15 cellular contexts compared by ENCODE assay signal in the genomic region with DNA sequence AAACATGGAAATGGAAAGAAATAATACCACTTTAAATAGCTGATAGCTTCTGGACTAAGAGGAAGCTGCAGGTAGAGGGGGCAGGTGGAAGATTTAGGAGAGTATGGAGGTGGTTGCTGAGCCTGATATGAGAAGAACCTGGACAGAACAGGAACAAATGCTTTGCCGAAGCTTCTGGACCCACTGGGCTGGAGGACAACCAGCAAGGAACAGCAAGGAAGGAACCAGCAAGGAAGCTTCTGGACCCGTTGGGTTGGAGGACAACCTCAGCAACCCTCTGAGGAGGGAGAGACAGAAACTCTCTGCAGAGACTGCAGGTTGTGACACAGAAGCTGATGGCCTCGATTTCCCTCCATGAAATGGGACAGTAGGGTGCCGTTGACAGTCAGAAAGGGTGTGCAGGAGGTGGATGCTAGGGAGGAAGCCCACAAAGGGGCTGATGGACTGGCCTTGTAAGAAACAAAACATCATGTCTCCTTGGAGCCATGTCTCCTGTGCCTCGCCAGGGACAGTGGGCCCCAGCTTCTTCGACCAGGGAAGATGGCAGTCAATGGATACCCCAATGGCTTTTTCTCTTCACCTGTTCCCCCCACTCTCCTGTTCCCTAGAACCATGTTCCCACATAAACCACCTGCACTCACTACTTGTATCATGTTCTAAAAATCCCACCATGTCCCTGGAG. TPM values are rescaled to one million over a fixed set of nuclear protein-coding genes. Genes with fewer than 3 reads are reported as not detected.
DNase-seq lines count a peak whose midpoint lies in the region; ATAC-seq lines count a peak whose summit lies in the region.
"Had no signal": no experiment of that assay in that cellular context is flagged by ENCODE, and none has a peak within 500 bp of the region (broad histone marks: within the 10 kb centered on the region; RNA-seq: fewer than 3 reads in every experiment).

No MANE protein-coding gene starts in this region.

- peaks cover 22% of the 10 kb centered on the region for H3K27me3 Mint-ChIP-seq in activated CD4-positive, alpha-beta memory T cell treated with anti-CD3 and anti-CD28 coated beads, Interleukin-2, amount 10 ng/mL, durations not matched to agents 7 days and 5 days
- peaks cover 8 to 36% of the 10 kb centered on the region in 2 donors for H3K27me3 Mint-ChIP-seq in natural killer cell treated with Interleukin-12 subunit alpha and Interleukin-12 subunit beta and Interleukin-15 and Interleukin-18, amount 100 ng/mL, for 72 hours

- POLR2A ChIA-PET in activated CD4-positive, alpha-beta memory T cell treated with anti-CD3 and anti-CD28 coated beads, Interleukin-2, amount 10 ng/mL, durations not matched to agents 7 days and 5 days (lab: Charles Lee) = no interaction called here

- H3K9me3 Mint-ChIP-seq in activated CD4-positive, alpha-beta memory T cell treated with anti-CD3 and anti-CD28 coated beads, Interleukin-2, amount 10 ng/mL, durations not matched to agents 7 days and 5 days = peaks cover 7% of the 10 kb centered on the region
- H3K9me3 Mint-ChIP-seq in natural killer cell treated with Interleukin-12 subunit alpha and Interleukin-12 subunit beta and Interleukin-15 and Interleukin-18, amount 100 ng/mL, for 72 hours = peaks cover 4% of the 10 kb centered on the region

- H3K27ac Mint-ChIP-seq in activated CD4-positive, alpha-beta memory T cell treated with anti-CD3 and anti-CD28 coated beads, Interleukin-2, amount 10 ng/mL, durations not matched to agents 7 days and 5 days = no peak overlapping the region
- H3K27ac Mint-ChIP-seq in natural killer cell treated with Interleukin-12 subunit alpha and Interleukin-12 subunit beta and Interleukin-15 and Interleukin-18, amount 100 ng/mL, for 72 hours = no peak overlapping the region
- H3K27ac Mint-ChIP-seq: B cell, H9, HFFc6 had no signal

- no peak overlapping the region for H3K4me3 Mint-ChIP-seq in activated CD4-positive, alpha-beta memory T cell treated with anti-CD3 and anti-CD28 coated beads, Interleukin-2, amount 10 ng/mL, durations not matched to agents 7 days and 5 days
- H3K4me3 Mint-ChIP-seq in natural killer cell treated with Interleukin-12 subunit alpha and Interleukin-12 subunit beta and Interleukin-15 and Interleukin-18, amount 100 ng/mL, for 72 hours = no peak overlapping the region
- H3K4me3 Mint-ChIP-seq: B cell, H9, HFFc6 had no signal

- no peaks in the 10 kb centered on the region for H3K4me1 Mint-ChIP-seq in activated CD4-positive, alpha-beta memory T cell treated with anti-CD3 and anti-CD28 coated beads, Interleukin-2, amount 10 ng/mL, durations not matched to agents 7 days and 5 days
- H3K4me1 Mint-ChIP-seq in natural killer cell treated with Interleukin-12 subunit alpha and Interleukin-12 subunit beta and Interleukin-15 and Interleukin-18, amount 100 ng/mL, for 72 hours (ENCODE audit: low read depth in 2 of 2) = no peaks in the 10 kb centered on the region
- H3K4me1 Mint-ChIP-seq: B cell, H9 had no signal

- peak; percentile 45 for DNase-seq in activated effector memory CD4-positive, alpha-beta T cell treated with anti-CD3 and anti-CD28 coated beads, Interleukin-2, amount 50 U/mL, for 16 hours
- no peak for DNase-seq in activated effector memory CD4-positive, alpha-beta T cell treated with Interleukin-2 at 50 U/mL for 16 hours
- peak; percentile 11 for DNase-seq in activated CD4-positive, alpha-beta memory T cell treated with anti-CD3 and anti-CD28 coated beads, Interleukin-2, amount 10 ng/mL, durations not matched to agents 7 days and 5 days
- DNase-seq in natural killer cell treated with Interleukin-12 subunit alpha and Interleukin-12 subunit beta and Interleukin-15 and Interleukin-18, amount 100 ng/mL, for 72 hours (ENCODE audit: low spot score) = peak; percentile 51
- DNase-seq in stimulated activated CD8-positive, alpha-beta memory T cell treated with anti-CD3 and anti-CD28 coated beads, Interleukin-4, amount 100 ng/mL, for 48 hours = peak; percentile 10
- DNase-seq in amniotic stem cell (lab: John Stamatoyannopoulos, UW) (no peak), GDM1 (lab: John Stamatoyannopoulos, UW) (no peak)
- DNase-seq: NCI-H1417 treated with DMSO at 0.1 percent for 48 hours, NCI-H187, NCI-H446 treated with DMSO at 0.1 percent for 48 hours, NCI-H526 treated with DMSO at 0.1 percent for 48 hours had no signal

- no peaks in the 10 kb centered on the region for H3K36me3 Mint-ChIP-seq in activated CD4-positive, alpha-beta memory T cell treated with anti-CD3 and anti-CD28 coated beads, Interleukin-2, amount 10 ng/mL, durations not matched to agents 7 days and 5 days (ENCODE audit: low read depth)
- peaks cover 5% of the 10 kb centered on the region for H3K36me3 Mint-ChIP-seq in natural killer cell treated with Interleukin-12 subunit alpha and Interleukin-12 subunit beta and Interleukin-15 and Interleukin-18, amount 100 ng/mL, for 72 hours

- CTCF ChIA-PET in activated CD4-positive, alpha-beta memory T cell treated with anti-CD3 and anti-CD28 coated beads, Interleukin-2, amount 10 ng/mL, durations not matched to agents 7 days and 5 days (lab: Charles Lee) = interaction anchor here (1.4 to 2.5 kb wide), 3 partner anchors 84 to 168 kb away, joined by 4 to 18 read pairs (median 7); partner anchors contain the start of gene ARF1

- ATAC-seq in natural killer cell treated with Interleukin-12 subunit alpha and Interleukin-12 subunit beta and Interleukin-15 and Interleukin-18, amount 100 ng/mL, for 72 hours = no peak
- no peak for ATAC-seq in GM21528 (IDR thresholded peaks at IDR 0.05; ENCODE audit: low FRiP score, unreplicated experiment)

RNA-seq across cellular contexts. Expression of gene WNT3A, which starts 8.3 kb away (rescaled TPM):
- total RNA-seq in activated CD4-positive, alpha-beta memory T cell treated with anti-CD3 and anti-CD28 coated beads, Interleukin-2, amount 10 ng/mL, durations not matched to agents 7 days and 5 days = not detected
- total RNA-seq in natural killer cell treated with Interleukin-12 subunit alpha and Interleukin-12 subunit beta and Interleukin-15 and Interleukin-18, amount 100 ng/mL, for 72 hours = not detected
- total RNA-seq: B cell, HFFc6 had no signal

RNA-seq across cellular contexts. Expression of gene WNT9A, which starts 50.8 kb away (rescaled TPM):
- total RNA-seq in activated CD4-positive, alpha-beta memory T cell treated with anti-CD3 and anti-CD28 coated beads, Interleukin-2, amount 10 ng/mL, durations not matched to agents 7 days and 5 days = 1 to 10 TPM; 1.5 to 2.0 TPM
- total RNA-seq in natural killer cell treated with Interleukin-12 subunit alpha and Interleukin-12 subunit beta and Interleukin-15 and Interleukin-18, amount 100 ng/mL, for 72 hours = under 1 TPM in 1 of 2 donors, not detected in 1; 0.11 TPM
- total RNA-seq: B cell had no signal

Comparison
In these comparisons a context has a peak if more than half of its experiments do, and no peak if none do; other contexts are left out.
1. DNase-seq: peak in activated effector memory CD4-positive, alpha-beta T cell treated with anti-CD3 and anti-CD28 coated beads, Interleukin-2, amount 50 U/mL, for 16 hours (single experiment), activated CD4-positive, alpha-beta memory T cell treated with anti-CD3 and anti-CD28 coated beads, Interleukin-2, amount 10 ng/mL, durations not matched to agents 7 days and 5 days (single experiment), natural killer cell treated with Interleukin-12 subunit alpha and Interleukin-12 subunit beta and Interleukin-15 and Interleukin-18, amount 100 ng/mL, for 72 hours (single experiment) and stimulated activated CD8-positive, alpha-beta memory T cell treated with anti-CD3 and anti-CD28 coated beads, Interleukin-4, amount 100 ng/mL, for 48 hours (single experiment); none in activated effector memory CD4-positive, alpha-beta T cell treated with Interleukin-2 at 50 U/mL for 16 hours (single experiment), amniotic stem cell (single experiment) and GDM1 (single experiment).